Comparison of ENCODE assay signal across 9 cellular contexts in the genomic region with DNA sequence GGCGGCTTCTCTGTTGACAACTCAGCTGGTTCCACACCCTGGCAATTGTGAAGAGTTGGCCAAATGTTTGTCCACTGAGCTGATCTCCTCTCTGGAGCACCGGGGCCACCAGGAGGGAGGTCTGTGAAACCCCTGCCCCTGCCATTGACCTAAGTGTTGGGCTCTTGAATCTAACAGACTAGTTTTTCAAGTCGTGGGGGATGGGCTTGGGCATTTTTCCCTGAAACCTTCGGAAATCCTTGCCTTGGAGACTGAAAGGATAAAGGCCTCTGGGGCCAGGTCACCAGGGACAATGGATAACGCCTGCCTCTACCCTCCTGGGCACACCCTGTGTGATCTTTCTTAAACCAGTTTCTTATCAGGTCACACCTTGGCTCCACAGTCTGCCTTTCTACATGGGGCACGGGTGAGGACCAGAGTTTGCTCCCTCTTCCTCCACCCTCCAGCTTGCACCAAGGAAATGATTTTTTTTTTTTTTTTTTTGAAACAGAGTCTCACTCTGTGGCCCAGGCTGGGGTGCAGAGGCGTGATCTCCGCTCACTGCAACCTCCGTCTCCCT.
A peak's percentile ranks its signal among the peaks of the same experiment; 100 is the strongest.
DNase-seq lines count a peak whose midpoint lies in the region; ATAC-seq and TF ChIP-seq lines count a peak whose summit lies in the region.
"Had no signal": no experiment of that assay in that cellular context is flagged by ENCODE, and none has a peak within 500 bp of the region (broad histone marks: within the 10 kb centered on the region; RNA-seq: fewer than 3 reads in every experiment).

No MANE protein-coding gene starts in this region.

- H2AFZ ChIP-seq in Loucy (ENCODE audit: low read length), result no peak overlapping the region; the same call in 1 of the 2 replicates

- H3K9me3 ChIP-seq in BLaER1, result no peaks in the 10 kb centered on the region
- H3K9me3 ChIP-seq in Loucy (ENCODE audit: insufficient read depth, low read depth, low read length), result no peaks in the 10 kb centered on the region
- H3K9me3 ChIP-seq in effector memory CD4-positive, alpha-beta T cell (ENCODE audit: control insufficient read depth, low read length), result no peaks in the 10 kb centered on the region

- peak overlapping the region; percentile 98 for H3K4me2 ChIP-seq in BLaER1
- H3K4me2 ChIP-seq in Loucy (ENCODE audit: low read depth, low read length, poor library complexity, severe bottlenecking), result peak overlapping the region; percentile 97

- peaks cover 22% of the 10 kb centered on the region for H3K36me3 Mint-ChIP-seq in nephron progenitor cell (ENCODE audit: low read depth)

- peaks cover 43% of the 10 kb centered on the region for H3K4me1 Mint-ChIP-seq in nephron progenitor cell

- no peaks in the 10 kb centered on the region for H3K9me3 Mint-ChIP-seq in nephron progenitor cell

- peak overlapping the region; percentile 87 for H3K4me3 ChIP-seq in BLaER1
- peak overlapping the region; percentile 99 for H3K4me3 ChIP-seq in Loucy (ENCODE audit: low read length, poor library complexity, severe bottlenecking)
- peak overlapping the region; percentile 82 for H3K4me3 ChIP-seq in effector memory CD4-positive, alpha-beta T cell (ENCODE audit: insufficient read depth, low read depth, low read length, poor library complexity, severe bottlenecking)

- H3K27ac ChIP-seq in BLaER1, result peak overlapping the region; percentile 94
- no peak overlapping the region for H3K27ac ChIP-seq in effector memory CD4-positive, alpha-beta T cell (ENCODE audit: insufficient read depth, low read length, poor library complexity, severe bottlenecking)

- no peaks in the 10 kb centered on the region for H3F3A ChIP-seq in Loucy (ENCODE audit: low read depth)

- no peak for DNase-seq in effector memory CD4-positive, alpha-beta T cell
- DNase-seq in nephron progenitor cell (no peak), NK-92 (lab: John Stamatoyannopoulos, UW; ENCODE audit: unreplicated experiment) (no peak), NCI-H82 treated with DMSO at 0.1 percent for 48 hours (lab: John Stamatoyannopoulos, UW; ENCODE audit: unreplicated experiment) (no peak), SKM-1 treated with dmso at 0.1 percent for 144 hours (lab: John Stamatoyannopoulos, UW; ENCODE audit: unreplicated experiment) (no peak)
- DNase-seq: SW 1271 had no signal

- TF ChIP-seq CTCF in Loucy (conservative IDR thresholded peaks at IDR 0.05; ENCODE audit: low read length) (no peak), nephron progenitor cell (IDR thresholded peaks at IDR 0.05) (no peak)

- H3K4me1 ChIP-seq in BLaER1 (peaks cover 59% of the 10 kb centered on the region), Loucy (ENCODE audit: insufficient read depth, low read length, poor library complexity, severe bottlenecking) (peaks cover 13% of the 10 kb centered on the region)
- H3K4me1 ChIP-seq in effector memory CD4-positive, alpha-beta T cell (ENCODE audit: control insufficient read depth, insufficient read depth, low read length, poor library complexity, severe bottlenecking), result peaks cover 36% of the 10 kb centered on the region

- H3K27me3 ChIP-seq in BLaER1, result no peaks in the 10 kb centered on the region
- no peaks in the 10 kb centered on the region for H3K27me3 ChIP-seq in Loucy (ENCODE audit: insufficient read depth, low read length, poor library complexity, severe bottlenecking)
- no peaks in the 10 kb centered on the region for H3K27me3 ChIP-seq in effector memory CD4-positive, alpha-beta T cell (replicated peaks; ENCODE audit: control insufficient read depth, insufficient read depth, low read length, poor library complexity, severe bottlenecking)

- peak overlapping the region; percentile 81 for H3K27ac Mint-ChIP-seq in nephron progenitor cell

- peaks cover 45% of the 10 kb centered on the region for H3K79me2 ChIP-seq in Loucy (ENCODE audit: insufficient read depth, low read length)

- H3K27me3 Mint-ChIP-seq in nephron progenitor cell (ENCODE audit: low read depth, poor library complexity), result peaks cover 32% of the 10 kb centered on the region

- no peak for ATAC-seq in HG02610 (IDR thresholded peaks at IDR 0.05; ENCODE audit: unreplicated experiment)

- H3K4me3 Mint-ChIP-seq in nephron progenitor cell, result peak overlapping the region; percentile 100

- peak overlapping the region; percentile 96 for H3K9ac ChIP-seq in BLaER1
- peak overlapping the region; percentile 98 for H3K9ac ChIP-seq in Loucy (ENCODE audit: low read depth, low read length, poor library complexity, severe bottlenecking)

- H3K36me3 ChIP-seq in BLaER1 (peaks cover 37% of the 10 kb centered on the region), Loucy (ENCODE audit: insufficient read depth, low read length) (no peaks in the 10 kb centered on the region)
- H3K36me3 ChIP-seq in effector memory CD4-positive, alpha-beta T cell (ENCODE audit: control insufficient read depth, insufficient read depth, low read length), result peaks cover 6% of the 10 kb centered on the region

- no peaks in the 10 kb centered on the region for H3K9me2 ChIP-seq in Loucy (replicated peaks; ENCODE audit: low read depth, low read length)

- peaks cover 47% of the 10 kb centered on the region for H4K20me1 ChIP-seq in BLaER1
- peaks cover 4% of the 10 kb centered on the region for H4K20me1 ChIP-seq in Loucy (ENCODE audit: insufficient read depth, low read length, poor library complexity, severe bottlenecking)
